Comparison of ENCODE assay signal across 1 cellular context in genomic region chr19:271856-272255, GRCh38.
TF ChIP-seq lines count a peak whose summit lies in the region.

No MANE protein-coding gene starts in this region.

TF ChIP-seq in SK-N-SH, 30 proteins besides CTCF, POLR2A, EP300 and RAD21 (continued from another document):
- no peak for TF ChIP-seq USF2 (IDR thresholded peaks at IDR 0.05; ENCODE audit: borderline replicate concordance, low read depth, low read length)
- no peak for TF ChIP-seq CHD2 (IDR thresholded peaks at IDR 0.05; ENCODE audit: low read length, partially characterized antibody)
- no peak for TF ChIP-seq SMC3 (IDR thresholded peaks at IDR 0.05; ENCODE audit: low read depth, low read length)
- no peak for TF ChIP-seq IRF3 (IDR thresholded peaks at IDR 0.05; ENCODE audit: low read depth, low read length)
- no peak for TF ChIP-seq SIN3A (IDR thresholded peaks at IDR 0.05; ENCODE audit: borderline replicate concordance, low read depth, low read length)
- no peak for TF ChIP-seq RFX5 (IDR thresholded peaks at IDR 0.05; ENCODE audit: low read length)
TF ChIP-seq in SK-N-SH: peak in this region for 0.
